Comparison of ENCODE assay signal across 1 cellular context in genomic region chr10:100750291-100751210, GRCh38.
TF ChIP-seq lines count a peak whose summit lies in the region.

No MANE protein-coding gene starts in this region.

TF ChIP-seq in WTC11, 78 proteins besides CTCF, POLR2A, EP300 and RAD21 (continued from another document):
- TF ChIP-seq E2F1 (CRISPR knock-in tag; IDR thresholded peaks at IDR 0.05), result no peak
- TF ChIP-seq TEAD1 (CRISPR knock-in tag; IDR thresholded peaks at IDR 0.05), result no peak
- no peak for TF ChIP-seq FOXP1 (CRISPR knock-in tag; IDR thresholded peaks at IDR 0.05; ENCODE audit: borderline replicate concordance)
- TF ChIP-seq JUN (CRISPR knock-in tag; IDR thresholded peaks at IDR 0.05), result no peak
- TF ChIP-seq CBFB (CRISPR knock-in tag; IDR thresholded peaks at IDR 0.05; ENCODE audit: low read depth), result no peak
- no peak for TF ChIP-seq USF1 (CRISPR knock-in tag; IDR thresholded peaks at IDR 0.05)
- TF ChIP-seq ATF1 (CRISPR knock-in tag; IDR thresholded peaks at IDR 0.05), result no peak
- TF ChIP-seq FOXP4 (CRISPR knock-in tag; IDR thresholded peaks at IDR 0.05), result no peak
- no peak for TF ChIP-seq ATF3 (CRISPR knock-in tag; conservative IDR thresholded peaks at IDR 0.05)
- TF ChIP-seq ZNF671 (CRISPR knock-in tag; IDR thresholded peaks at IDR 0.05), result no peak
- no peak for TF ChIP-seq MXD4 (CRISPR knock-in tag; IDR thresholded peaks at IDR 0.05; ENCODE audit: borderline replicate concordance)
- TF ChIP-seq EMX1 (CRISPR knock-in tag; IDR thresholded peaks at IDR 0.05), result no peak
- TF ChIP-seq SOX15 (CRISPR knock-in tag; IDR thresholded peaks at IDR 0.05), result no peak
- no peak for TF ChIP-seq ZNF416 (CRISPR knock-in tag; IDR thresholded peaks at IDR 0.05)
